In genomic region chr1:46550751-46551231, GRCh38 we compare ENCODE assay signal across 26 cellular contexts. TPM values are rescaled to one million over a fixed set of nuclear protein-coding genes. Genes with fewer than 3 reads are reported as not detected.
A peak's percentile ranks its signal among the peaks of the same experiment; 100 is the strongest.
DNase-seq lines count a peak whose midpoint lies in the region; ATAC-seq and TF ChIP-seq lines count a peak whose summit lies in the region.
"Had no signal": no experiment of that assay in that cellular context is flagged by ENCODE, and none has a peak within 500 bp of the region (broad histone marks: within the 10 kb centered on the region; RNA-seq: fewer than 3 reads in every experiment).

No MANE protein-coding gene starts in this region.

- POLR2A ChIA-PET in CD4-positive, alpha-beta memory T cell (lab: Charles Lee; ENCODE audit: partially characterized antibody), result no interaction called here

- H2BK12ac ChIP-seq in mesenchymal stem cell (ENCODE audit: low read length in 2 of 2), result no peak overlapping the region

- no peaks in the 10 kb centered on the region for H3K79me1 ChIP-seq in mesenchymal stem cell (replicated peaks; ENCODE audit: low read length, poor library complexity, severe bottlenecking)

- peaks cover 13 to 18% of the 10 kb centered on the region in 2 donors for H3K27me3 Mint-ChIP-seq in CD4-positive, alpha-beta memory T cell
- H3K27me3 Mint-ChIP-seq in chondrocyte (ENCODE audit: low read depth), result peaks cover 39% of the 10 kb centered on the region

- no peaks in the 10 kb centered on the region for H3K9me3 Mint-ChIP-seq in CD4-positive, alpha-beta memory T cell
- H3K9me3 Mint-ChIP-seq in chondrocyte (ENCODE audit: low read depth), result no peaks in the 10 kb centered on the region
- H3K9me3 Mint-ChIP-seq: natural killer cell; stimulated activated naive B cell treated with anti-CD40 and anti-IgM and Interleukin-4, amounts not matched to agents 10 μg/mL and 1 μg/mL and 100 μg/mL, for 72 hours; T-cell had no signal

- H3K9me3 ChIP-seq in CD4-positive, alpha-beta memory T cell (ENCODE audit: control insufficient read depth in 1 of 2, low read length in 2 of 2), result no peaks in the 10 kb centered on the region
- no peaks in the 10 kb centered on the region for H3K9me3 ChIP-seq in mucosa of descending colon
- H3K9me3 ChIP-seq in mesenchymal stem cell (ENCODE audit: control insufficient read depth, low read length), result no peaks in the 10 kb centered on the region
- H3K9me3 ChIP-seq: breast epithelium, sigmoid colon, testis had no signal

- H3K4me3 ChIP-seq in CD4-positive, alpha-beta memory T cell (ENCODE audit: low read length in 2 of 2), result no peak overlapping the region
- H3K4me3 ChIP-seq in mucosa of descending colon, result no peak overlapping the region
- no peak overlapping the region for H3K4me3 ChIP-seq in mesenchymal stem cell (ENCODE audit: insufficient read depth in 1 of 2, low read depth in 1 of 2, low read length in 2 of 2)
- H3K4me3 ChIP-seq: breast epithelium, hepatocyte, sigmoid colon, testis had no signal

- WGBS in mesenchymal stem cell, result 68% methylated on average over 17 of the region's 17 CpGs

- H3K14ac ChIP-seq in mesenchymal stem cell (ENCODE audit: low read length in 2 of 2), result no peak overlapping the region

- peaks cover 11 to 26% (median 15%) of the 10 kb centered on the region in 4 donors for H3K4me1 Mint-ChIP-seq in CD4-positive, alpha-beta memory T cell
- peaks cover 7% of the 10 kb centered on the region for H3K4me1 Mint-ChIP-seq in chondrocyte (ENCODE audit: low read depth)

- no peaks in the 10 kb centered on the region for H3K36me3 Mint-ChIP-seq in CD4-positive, alpha-beta memory T cell
- H3K36me3 Mint-ChIP-seq in chondrocyte (ENCODE audit: low read depth), result no peaks in the 10 kb centered on the region
- H3K36me3 Mint-ChIP-seq: natural killer cell; stimulated activated naive B cell treated with anti-CD40 and anti-IgM and Interleukin-4, amounts not matched to agents 10 μg/mL and 1 μg/mL and 100 μg/mL, for 72 hours; T-cell had no signal

- no peak overlapping the region for H2AK5ac ChIP-seq in mesenchymal stem cell (ENCODE audit: low read length, severe bottlenecking)

- H3K27ac Mint-ChIP-seq in CD4-positive, alpha-beta memory T cell, result peak overlapping the region in 4 of 7 donors; percentile 24 to 73 (median 44)
- H3K27ac Mint-ChIP-seq in chondrocyte (ENCODE audit: unreplicated experiment), result no peak overlapping the region
- H3K27ac Mint-ChIP-seq: stimulated activated naive B cell treated with anti-CD40 and anti-IgM and Interleukin-4, amounts not matched to agents 10 μg/mL and 1 μg/mL and 100 μg/mL, for 72 hours; T-cell had no signal

- H3K4me2 ChIP-seq in mesenchymal stem cell (ENCODE audit: low read length, poor library complexity, severe bottlenecking), result no peak overlapping the region
- H3K4me2 ChIP-seq: hepatocyte had no signal

- DNase-seq in CD4-positive, alpha-beta memory T cell, result no peak
- DNase-seq in NCI-H146 treated with DMSO at 0.1 percent for 48 hours (lab: John Stamatoyannopoulos, UW; ENCODE audit: unreplicated experiment) (peak; percentile 57), chondrocyte (ENCODE audit: low spot score) (peak; percentile 65), mucosa of descending colon (peak; percentile 38 to 65 (median 40)), mesenchymal stem cell (no peak), NCI-H524 (lab: John Stamatoyannopoulos, UW) (no peak)
- DNase-seq in activated CD4-positive, alpha-beta T cell treated with anti-CD3 and anti-CD28 coated beads, Interleukin-2, amount 50 U/mL, for 48 hours, result no peak
- DNase-seq: activated CD4-positive, alpha-beta T cell treated with anti-CD3 and anti-CD28 coated beads for 4 hours; activated CD8-positive, alpha-beta memory T cell treated with anti-CD3 and anti-CD28 coated beads, Interleukin-2, amount 50 U/mL, for 48 hours; activated effector memory CD4-positive, alpha-beta T cell treated with Interleukin-2 at 50 U/mL for 16 hours; foreskin fibroblast; islet precursor cell; natural killer cell; NCI-H2029; NCI-H524 treated with DMSO at 0.1 percent for 48 hours; Right ventricle myocardium superior; sigmoid colon; stimulated activated naive B cell treated with anti-CD40 and anti-IgM and Interleukin-4, amounts not matched to agents 10 μg/mL and 1 μg/mL and 100 μg/mL, for 72 hours; T-cell; testis had no signal

- no peak overlapping the region for H3K23ac ChIP-seq in mesenchymal stem cell (ENCODE audit: low read length in 2 of 2)

- intact Hi-C loops in CD4-positive, alpha-beta memory T cell (cut with micrococcal nuclease), result no loop called here
- intact Hi-C loops in mucosa of descending colon (cut with DNase I, micrococcal nuclease), result no loop called here

- H2AFZ ChIP-seq in mesenchymal stem cell (ENCODE audit: low read depth, low read length), result no peak overlapping the region
- H2AFZ ChIP-seq: hepatocyte had no signal

- no peak overlapping the region for H3K4me3 Mint-ChIP-seq in CD4-positive, alpha-beta memory T cell
- no peak overlapping the region for H3K4me3 Mint-ChIP-seq in chondrocyte (ENCODE audit: unreplicated experiment)
- H3K4me3 Mint-ChIP-seq: natural killer cell; stimulated activated naive B cell treated with anti-CD40 and anti-IgM and Interleukin-4, amounts not matched to agents 10 μg/mL and 1 μg/mL and 100 μg/mL, for 72 hours; T-cell had no signal

- peaks cover 17% of the 10 kb centered on the region for H3K4me1 ChIP-seq in CD4-positive, alpha-beta memory T cell (ENCODE audit: insufficient read depth, low read length)
- H3K4me1 ChIP-seq in mucosa of descending colon (ENCODE audit: low read depth) (no peaks in the 10 kb centered on the region), mesenchymal stem cell (ENCODE audit: control insufficient read depth, insufficient read depth, low read depth, low read length) (peaks cover 2% of the 10 kb centered on the region)
- H3K4me1 ChIP-seq: breast epithelium, testis had no signal

- no peak overlapping the region for H4K8ac ChIP-seq in mesenchymal stem cell (ENCODE audit: low read length)

- no peak overlapping the region for H2BK120ac ChIP-seq in mesenchymal stem cell (ENCODE audit: low read depth, low read length)

- H4K91ac ChIP-seq in mesenchymal stem cell (ENCODE audit: low read length), result no peak overlapping the region

- H2BK15ac ChIP-seq in mesenchymal stem cell (ENCODE audit: low read depth, poor library complexity, severe bottlenecking), result no peak overlapping the region

- CTCF ChIA-PET in CD4-positive, alpha-beta memory T cell (lab: Charles Lee; ENCODE audit: partially characterized antibody), result no interaction called here

- no peak overlapping the region for H3K27ac ChIP-seq in CD4-positive, alpha-beta memory T cell (ENCODE audit: low read depth, low read length)
- H3K27ac ChIP-seq in mesenchymal stem cell (ENCODE audit: low read length, poor library complexity, severe bottlenecking), result no peak overlapping the region
- H3K27ac ChIP-seq: breast epithelium, C4-2B, hepatocyte, sigmoid colon, testis had no signal

- ATAC-seq in mucosa of descending colon (peak; percentile 81), HG03521 (IDR thresholded peaks at IDR 0.05; ENCODE audit: unreplicated experiment) (no peak)
- ATAC-seq: stimulated activated naive B cell treated with anti-CD40 and anti-IgM and Interleukin-4, amounts not matched to agents 10 μg/mL and 1 μg/mL and 100 μg/mL, for 72 hours had no signal

- TF ChIP-seq CTCF in chondrocyte (IDR thresholded peaks at IDR 0.05), result no peak
- no peak for TF ChIP-seq CTCF in mucosa of descending colon (IDR thresholded peaks at IDR 0.05)

- no peak overlapping the region for H3K4ac ChIP-seq in mesenchymal stem cell (ENCODE audit: low read depth in 1 of 2, low read length in 2 of 2)

- H3K9ac ChIP-seq in mesenchymal stem cell (ENCODE audit: low read length), result no peak overlapping the region

- no peak overlapping the region for H3K18ac ChIP-seq in mesenchymal stem cell (ENCODE audit: low read depth in 1 of 2, low read length in 2 of 2)

- H3K36me3 ChIP-seq in CD4-positive, alpha-beta memory T cell (ENCODE audit: insufficient read depth, low read length), result no peaks in the 10 kb centered on the region
- H3K36me3 ChIP-seq in mucosa of descending colon (ENCODE audit: low read depth) (no peaks in the 10 kb centered on the region), mesenchymal stem cell (ENCODE audit: control insufficient read depth in 1 of 2, insufficient read depth in 2 of 2, low read depth in 1 of 2, low read length in 2 of 2) (no peaks in the 10 kb centered on the region)
- H3K36me3 ChIP-seq: breast epithelium, sigmoid colon had no signal

- no peak overlapping the region for H2BK5ac ChIP-seq in mesenchymal stem cell (ENCODE audit: low read depth, low read length, poor library complexity, severe bottlenecking)

- no peaks in the 10 kb centered on the region for H3K27me3 ChIP-seq in CD4-positive, alpha-beta memory T cell (ENCODE audit: insufficient read depth, low read length)
- peaks cover 61 to 65% of the 10 kb centered on the region in 2 experiments for H3K27me3 ChIP-seq in mesenchymal stem cell (ENCODE audit: control insufficient read depth in 1 of 2, insufficient read depth in 1 of 2, low read length in 2 of 2)
- H3K27me3 ChIP-seq: testis had no signal

RNA-seq across cellular contexts. Expression of gene KNCN, which starts 0.7 kb away (rescaled TPM):
- not detected for total RNA-seq in CD4-positive, alpha-beta memory T cell
- polyA plus RNA-seq in CD4-positive, alpha-beta memory T cell, result not detected
- total RNA-seq in chondrocyte (not detected in 3 replicates), mucosa of descending colon (not detected)
- polyA plus RNA-seq in mesenchymal stem cell (2013, experiment 1 of 2), result not detected
- polyA plus RNA-seq in mesenchymal stem cell (2013, experiment 2 of 2), result not detected
- total RNA-seq: breast epithelium, dermis microvascular lymphatic vessel endothelial cell, hepatocyte, OCI-LY7, Right ventricle myocardium superior, sigmoid colon had no signal
- polyA plus RNA-seq: hepatocyte, sigmoid colon had no signal

RNA-seq across cellular contexts. Expression of gene MKNK1, which starts 53.3 kb away (rescaled TPM):
- 10 to 100 TPM; 54.3 to 54.9 TPM for total RNA-seq in CD4-positive, alpha-beta memory T cell
- 10 to 100 TPM; 29.3 to 33.4 TPM for polyA plus RNA-seq in CD4-positive, alpha-beta memory T cell
- 24.5 to 25.8 TPM (median 25.1 TPM) in 3 replicates for total RNA-seq in chondrocyte
- 10 to 100 TPM; 51.5 to 65.7 (median 59.3) TPM for total RNA-seq in mucosa of descending colon
- polyA plus RNA-seq in mesenchymal stem cell (2013, experiment 1 of 2), result 25.8 TPM
- 27.8 TPM for polyA plus RNA-seq in mesenchymal stem cell (2013, experiment 2 of 2)

Comparison
In these comparisons a context has a peak if more than half of its experiments do, and no peak if none do; other contexts are left out.
1. DNase-seq: peak in NCI-H146 treated with DMSO at 0.1 percent for 48 hours (single experiment), chondrocyte (single experiment) and mucosa of descending colon (3 of 3); none in CD4-positive, alpha-beta memory T cell (0 of 5), mesenchymal stem cell (single experiment), NCI-H524 (0 of 2) and activated CD4-positive, alpha-beta T cell treated with anti-CD3 and anti-CD28 coated beads, Interleukin-2, amount 50 U/mL, for 48 hours (0 of 2).